ENCODE assay signal across 3 cellular contexts in the genomic region with DNA sequence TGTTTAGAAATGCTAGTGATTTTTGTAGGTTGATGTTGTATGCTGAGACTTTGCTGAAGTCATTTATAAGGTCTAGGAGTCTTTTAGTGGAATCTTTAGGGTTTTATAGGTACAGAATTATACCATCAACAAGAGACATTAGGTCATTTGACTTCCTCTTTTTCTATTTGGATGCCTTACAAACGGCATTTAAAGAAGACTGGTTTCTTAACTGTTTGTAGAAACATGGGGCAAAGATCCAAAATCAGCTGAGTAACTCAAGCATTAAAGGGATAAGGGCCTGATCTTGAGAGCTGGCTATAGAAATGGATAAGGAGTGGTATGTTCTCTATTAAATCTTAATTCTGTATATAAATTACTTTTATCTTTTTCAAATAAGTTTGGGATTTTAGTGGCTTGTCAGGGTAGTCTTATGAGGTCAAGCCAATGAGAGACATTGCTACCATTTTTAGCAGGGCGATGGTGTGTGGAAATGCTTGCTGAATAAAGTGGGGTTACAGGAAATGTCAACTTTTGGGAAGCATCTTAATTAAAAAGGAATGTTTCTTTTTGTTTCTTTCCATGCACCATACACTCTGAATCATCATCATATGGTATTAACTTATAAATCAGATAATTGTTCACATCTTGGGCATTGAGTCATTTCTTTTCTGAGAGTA.
TF ChIP-seq lines count a peak whose summit lies in the region.

No MANE protein-coding gene starts in this region.

TF ChIP-seq in SK-N-SH treated with all-trans-retinoic acid at 6 μM for 48 hours, 23 proteins besides CTCF, POLR2A, EP300 and RAD21:
- no peak for TF ChIP-seq ZNF565 (CRISPR knock-in tag; conservative IDR thresholded peaks at IDR 0.05; ENCODE audit: low read depth)

TF ChIP-seq in SK-N-SH, 30 proteins besides CTCF, POLR2A, EP300 and RAD21:
- TF ChIP-seq MEF2A (IDR thresholded peaks at IDR 0.05; ENCODE audit: borderline replicate concordance, low read depth) (no peak), USF1 (IDR thresholded peaks at IDR 0.05; ENCODE audit: borderline replicate concordance, low read depth) (no peak), NFIC (IDR thresholded peaks at IDR 0.05; ENCODE audit: borderline replicate concordance) (no peak), TEAD4 (IDR thresholded peaks at IDR 0.05; ENCODE audit: borderline replicate concordance, insufficient read depth) (no peak), FOXM1 (IDR thresholded peaks at IDR 0.05; ENCODE audit: low read depth) (no peak), MXI1 (IDR thresholded peaks at IDR 0.05; ENCODE audit: low read depth, low read length) (no peak), RXRA (IDR thresholded peaks at IDR 0.05; ENCODE audit: borderline replicate concordance, low read depth) (no peak), RCOR1 (IDR thresholded peaks at IDR 0.05; ENCODE audit: low read length) (no peak), RFX5 (IDR thresholded peaks at IDR 0.05; ENCODE audit: low read length) (no peak), FOSL2 (IDR thresholded peaks at IDR 0.05; ENCODE audit: borderline replicate concordance, low read depth) (no peak), CHD2 (IDR thresholded peaks at IDR 0.05; ENCODE audit: low read length, partially characterized antibody) (no peak), GABPA (IDR thresholded peaks at IDR 0.05; ENCODE audit: low read depth) (no peak), YY1 (IDR thresholded peaks at IDR 0.05; ENCODE audit: low read depth) (no peak), FOXJ3 (CRISPR knock-in tag; IDR thresholded peaks at IDR 0.05) (no peak), ZBTB33 (IDR thresholded peaks at IDR 0.05; ENCODE audit: borderline replicate concordance, low read depth) (no peak), SIN3A (IDR thresholded peaks at IDR 0.05; ENCODE audit: borderline replicate concordance, low read depth, low read length) (no peak), REST (IDR thresholded peaks at IDR 0.05; ENCODE audit: low read depth, low read length) (no peak), JUND (IDR thresholded peaks at IDR 0.05) (no peak)
- TF ChIP-seq, protein P1, sequence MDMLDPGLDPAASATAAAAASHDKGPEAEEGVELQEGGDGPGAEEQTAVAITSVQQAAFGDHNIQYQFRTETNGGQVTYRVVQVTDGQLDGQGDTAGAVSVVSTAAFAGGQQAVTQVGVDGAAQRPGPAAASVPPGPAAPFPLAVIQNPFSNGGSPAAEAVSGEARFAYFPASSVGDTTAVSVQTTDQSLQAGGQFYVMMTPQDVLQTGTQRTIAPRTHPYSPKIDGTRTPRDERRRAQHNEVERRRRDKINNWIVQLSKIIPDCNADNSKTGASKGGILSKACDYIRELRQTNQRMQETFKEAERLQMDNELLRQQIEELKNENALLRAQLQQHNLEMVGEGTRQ (IDR thresholded peaks at IDR 0.05; ENCODE audit: borderline replicate concordance, low read depth, low read length), result no peak
- TF ChIP-seq, protein P2, sequence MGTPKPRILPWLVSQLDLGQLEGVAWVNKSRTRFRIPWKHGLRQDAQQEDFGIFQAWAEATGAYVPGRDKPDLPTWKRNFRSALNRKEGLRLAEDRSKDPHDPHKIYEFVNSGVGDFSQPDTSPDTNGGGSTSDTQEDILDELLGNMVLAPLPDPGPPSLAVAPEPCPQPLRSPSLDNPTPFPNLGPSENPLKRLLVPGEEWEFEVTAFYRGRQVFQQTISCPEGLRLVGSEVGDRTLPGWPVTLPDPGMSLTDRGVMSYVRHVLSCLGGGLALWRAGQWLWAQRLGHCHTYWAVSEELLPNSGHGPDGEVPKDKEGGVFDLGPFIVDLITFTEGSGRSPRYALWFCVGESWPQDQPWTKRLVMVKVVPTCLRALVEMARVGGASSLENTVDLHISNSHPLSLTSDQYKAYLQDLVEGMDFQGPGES (IDR thresholded peaks at IDR 0.05; ENCODE audit: low read depth, low read length), result no peak
TF ChIP-seq in SK-N-SH: peak in this region for 0.

TF ChIP-seq in GM12878, 131 proteins besides CTCF, POLR2A, EP300 and RAD21:
- no peak for TF ChIP-seq MAX (IDR thresholded peaks at IDR 0.05; ENCODE audit: low read depth, low read length)
- TF ChIP-seq SPI1 (IDR thresholded peaks at IDR 0.05; ENCODE audit: borderline replicate concordance, insufficient read depth, low read depth, low read length), result peak; percentile 67
- TF ChIP-seq HCFC1 (IDR thresholded peaks at IDR 0.05; ENCODE audit: low read length), result no peak
